In genomic region chr9:83978992-83979811, GRCh38 we compare ENCODE assay signal across 1 cellular context.
TF ChIP-seq lines count a peak whose summit lies in the region.

No MANE protein-coding gene starts in this region.

TF ChIP-seq in HepG2, 621 proteins besides CTCF, POLR2A, EP300 and RAD21 (continued from another document and continues in another):
- no peak for TF ChIP-seq BATF2 (CRISPR knock-in tag; IDR thresholded peaks at IDR 0.05)
- 0 out of 2 replicates have a peak, but pooled peaks have one; percentile 18 for TF ChIP-seq ZSCAN31 (CRISPR knock-in tag; IDR thresholded peaks at IDR 0.05; ENCODE audit: low read depth)
- TF ChIP-seq, protein P1, sequence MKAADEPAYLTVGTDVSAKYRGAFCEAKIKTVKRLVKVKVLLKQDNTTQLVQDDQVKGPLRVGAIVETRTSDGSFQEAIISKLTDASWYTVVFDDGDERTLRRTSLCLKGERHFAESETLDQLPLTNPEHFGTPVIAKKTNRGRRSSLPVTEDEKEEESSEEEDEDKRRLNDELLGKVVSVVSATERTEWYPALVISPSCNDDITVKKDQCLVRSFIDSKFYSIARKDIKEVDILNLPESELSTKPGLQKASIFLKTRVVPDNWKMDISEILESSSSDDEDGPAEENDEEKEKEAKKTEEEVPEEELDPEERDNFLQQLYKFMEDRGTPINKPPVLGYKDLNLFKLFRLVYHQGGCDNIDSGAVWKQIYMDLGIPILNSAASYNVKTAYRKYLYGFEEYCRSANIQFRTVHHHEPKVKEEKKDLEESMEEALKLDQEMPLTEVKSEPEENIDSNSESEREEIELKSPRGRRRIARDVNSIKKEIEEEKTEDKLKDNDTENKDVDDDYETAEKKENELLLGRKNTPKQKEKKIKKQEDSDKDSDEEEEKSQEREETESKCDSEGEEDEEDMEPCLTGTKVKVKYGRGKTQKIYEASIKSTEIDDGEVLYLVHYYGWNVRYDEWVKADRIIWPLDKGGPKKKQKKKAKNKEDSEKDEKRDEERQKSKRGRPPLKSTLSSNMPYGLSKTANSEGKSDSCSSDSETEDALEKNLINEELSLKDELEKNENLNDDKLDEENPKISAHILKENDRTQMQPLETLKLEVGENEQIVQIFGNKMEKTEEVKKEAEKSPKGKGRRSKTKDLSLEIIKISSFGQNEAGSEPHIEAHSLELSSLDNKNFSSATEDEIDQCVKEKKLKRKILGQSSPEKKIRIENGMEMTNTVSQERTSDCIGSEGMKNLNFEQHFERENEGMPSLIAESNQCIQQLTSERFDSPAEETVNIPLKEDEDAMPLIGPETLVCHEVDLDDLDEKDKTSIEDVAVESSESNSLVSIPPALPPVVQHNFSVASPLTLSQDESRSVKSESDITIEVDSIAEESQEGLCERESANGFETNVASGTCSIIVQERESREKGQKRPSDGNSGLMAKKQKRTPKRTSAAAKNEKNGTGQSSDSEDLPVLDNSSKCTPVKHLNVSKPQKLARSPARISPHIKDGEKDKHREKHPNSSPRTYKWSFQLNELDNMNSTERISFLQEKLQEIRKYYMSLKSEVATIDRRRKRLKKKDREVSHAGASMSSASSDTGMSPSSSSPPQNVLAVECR (CRISPR knock-in tag; IDR thresholded peaks at IDR 0.05; ENCODE audit: borderline replicate concordance) = peak; percentile 14; the same call in 1 of the 2 replicates
- TF ChIP-seq CEBPG (CRISPR knock-in tag; IDR thresholded peaks at IDR 0.05) = no peak
- TF ChIP-seq, protein P2, sequence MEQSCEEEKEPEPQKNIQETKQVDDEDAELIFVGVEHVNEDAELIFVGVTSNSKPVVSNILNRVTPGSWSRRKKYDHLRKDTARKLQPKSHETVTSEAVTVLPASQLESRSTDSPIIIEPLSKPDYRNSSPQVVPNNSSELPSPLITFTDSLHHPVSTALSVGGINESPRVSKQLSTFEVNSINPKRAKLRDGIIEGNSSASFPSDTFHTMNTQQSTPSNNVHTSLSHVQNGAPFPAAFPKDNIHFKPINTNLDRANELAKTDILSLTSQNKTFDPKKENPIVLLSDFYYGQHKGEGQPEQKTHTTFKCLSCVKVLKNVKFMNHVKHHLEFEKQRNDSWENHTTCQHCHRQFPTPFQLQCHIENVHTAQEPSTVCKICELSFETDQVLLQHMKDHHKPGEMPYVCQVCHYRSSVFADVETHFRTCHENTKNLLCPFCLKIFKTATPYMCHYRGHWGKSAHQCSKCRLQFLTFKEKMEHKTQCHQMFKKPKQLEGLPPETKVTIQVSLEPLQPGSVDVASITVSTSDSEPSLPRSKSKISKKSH (CRISPR knock-in tag; IDR thresholded peaks at IDR 0.05; ENCODE audit: borderline replicate concordance) = no peak
- no peak for TF ChIP-seq ZNF558 (CRISPR knock-in tag; IDR thresholded peaks at IDR 0.05; ENCODE audit: borderline replicate concordance)
- TF ChIP-seq, protein P3, sequence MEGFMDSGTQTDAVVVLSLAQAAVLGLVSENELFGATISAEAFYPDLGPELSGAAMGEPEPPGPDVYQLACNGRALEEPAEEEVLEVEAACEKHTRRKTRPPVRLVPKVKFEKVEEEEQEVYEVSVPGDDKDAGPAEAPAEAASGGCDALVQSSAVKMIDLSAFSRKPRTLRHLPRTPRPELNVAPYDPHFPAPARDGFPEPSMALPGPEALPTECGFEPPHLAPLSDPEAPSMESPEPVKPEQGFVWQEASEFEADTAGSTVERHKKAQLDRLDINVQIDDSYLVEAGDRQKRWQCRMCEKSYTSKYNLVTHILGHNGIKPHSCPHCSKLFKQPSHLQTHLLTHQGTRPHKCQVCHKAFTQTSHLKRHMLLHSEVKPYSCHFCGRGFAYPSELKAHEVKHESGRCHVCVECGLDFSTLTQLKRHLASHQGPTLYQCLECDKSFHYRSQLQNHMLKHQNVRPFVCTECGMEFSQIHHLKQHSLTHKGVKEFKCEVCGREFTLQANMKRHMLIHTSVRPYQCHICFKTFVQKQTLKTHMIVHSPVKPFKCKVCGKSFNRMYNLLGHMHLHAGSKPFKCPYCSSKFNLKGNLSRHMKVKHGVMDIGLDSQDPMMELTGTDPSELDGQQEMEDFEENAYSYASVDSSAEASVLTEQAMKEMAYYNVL (CRISPR knock-in tag; IDR thresholded peaks at IDR 0.05; ENCODE audit: borderline replicate concordance) = no peak
- no peak for TF ChIP-seq XBP1 (CRISPR knock-in tag; IDR thresholded peaks at IDR 0.05)
- TF ChIP-seq WIZ (CRISPR knock-in tag; IDR thresholded peaks at IDR 0.05) = no peak; the same call in 1 of the 2 replicates
- TF ChIP-seq ZNF383 (CRISPR knock-in tag; IDR thresholded peaks at IDR 0.05; ENCODE audit: borderline replicate concordance) = no peak
- no peak for TF ChIP-seq ZNF724P (CRISPR knock-in tag; IDR thresholded peaks at IDR 0.05; ENCODE audit: borderline replicate concordance)
- TF ChIP-seq ZNF160 (CRISPR knock-in tag; IDR thresholded peaks at IDR 0.05) = no peak
- no peak; the same call in 1 of the 2 replicates for TF ChIP-seq ZNF660 (CRISPR knock-in tag; IDR thresholded peaks at IDR 0.05; ENCODE audit: borderline replicate concordance, low read depth)
- TF ChIP-seq ZNF770 (CRISPR knock-in tag; IDR thresholded peaks at IDR 0.05) = no peak
- TF ChIP-seq, protein P4, sequence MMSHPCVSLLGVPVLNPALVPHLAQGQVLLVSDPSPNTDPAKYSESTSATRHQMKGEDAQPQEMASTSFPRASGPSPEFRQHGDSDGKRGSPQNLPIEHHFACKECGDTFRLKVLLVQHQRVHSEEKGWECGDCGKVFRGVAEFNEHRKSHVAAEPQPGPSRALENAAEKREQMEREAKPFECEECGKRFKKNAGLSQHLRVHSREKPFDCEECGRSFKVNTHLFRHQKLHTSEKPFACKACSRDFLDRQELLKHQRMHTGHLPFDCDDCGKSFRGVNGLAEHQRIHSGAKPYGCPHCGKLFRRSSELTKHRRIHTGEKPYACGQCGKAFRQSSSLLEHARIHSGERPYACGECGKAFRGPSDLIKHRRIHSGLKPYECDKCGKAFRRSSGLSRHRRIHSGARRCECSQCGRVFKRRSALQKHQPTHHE (CRISPR knock-in tag; IDR thresholded peaks at IDR 0.05; ENCODE audit: borderline replicate concordance) = no peak
- TF ChIP-seq ZNF841 (CRISPR knock-in tag; IDR thresholded peaks at IDR 0.05; ENCODE audit: borderline replicate concordance) = no peak
- no peak; the same call in 1 of the 2 replicates for TF ChIP-seq FOSL2 (CRISPR knock-in tag; IDR thresholded peaks at IDR 0.05)
- TF ChIP-seq KDM6A (CRISPR knock-in tag; IDR thresholded peaks at IDR 0.05; ENCODE audit: low read depth) = no peak
- TF ChIP-seq ZNF12 (CRISPR knock-in tag; IDR thresholded peaks at IDR 0.05) = 0 out of 2 replicates have a peak, but pooled peaks have one; percentile 5
- TF ChIP-seq, protein P5, sequence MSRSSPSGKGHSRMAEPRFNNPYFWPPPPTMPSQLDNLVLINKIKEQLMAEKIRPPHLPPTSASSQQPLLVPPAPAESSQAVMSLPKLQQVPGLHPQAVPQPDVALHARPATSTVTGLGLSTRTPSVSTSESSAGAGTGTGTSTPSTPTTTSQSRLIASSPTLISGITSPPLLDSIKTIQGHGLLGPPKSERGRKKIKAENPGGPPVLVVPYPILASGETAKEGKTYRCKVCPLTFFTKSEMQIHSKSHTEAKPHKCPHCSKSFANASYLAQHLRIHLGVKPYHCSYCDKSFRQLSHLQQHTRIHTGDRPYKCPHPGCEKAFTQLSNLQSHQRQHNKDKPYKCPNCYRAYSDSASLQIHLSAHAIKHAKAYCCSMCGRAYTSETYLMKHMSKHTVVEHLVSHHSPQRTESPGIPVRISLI (CRISPR knock-in tag; IDR thresholded peaks at IDR 0.05; ENCODE audit: borderline replicate concordance) = no peak
- TF ChIP-seq ZNF614 (CRISPR knock-in tag; IDR thresholded peaks at IDR 0.05; ENCODE audit: borderline replicate concordance) = no peak
- TF ChIP-seq FLYWCH1 (CRISPR knock-in tag; IDR thresholded peaks at IDR 0.05) = no peak
- no peak for TF ChIP-seq SMC3 (IDR thresholded peaks at IDR 0.05; ENCODE audit: low read length)
- TF ChIP-seq PHF21A (CRISPR knock-in tag; IDR thresholded peaks at IDR 0.05) = no peak
- TF ChIP-seq ZEB1 (IDR thresholded peaks at IDR 0.05; ENCODE audit: insufficient replicate concordance, low read depth) = no peak
- no peak for TF ChIP-seq ZNF124 (CRISPR knock-in tag; IDR thresholded peaks at IDR 0.05)
- peak; percentile 51 for TF ChIP-seq SP5 (CRISPR knock-in tag; IDR thresholded peaks at IDR 0.05; ENCODE audit: borderline replicate concordance, low read depth)
- TF ChIP-seq ZNF598 (CRISPR knock-in tag; IDR thresholded peaks at IDR 0.05; ENCODE audit: borderline replicate concordance) = no peak
- no peak for TF ChIP-seq CENPX (CRISPR knock-in tag; IDR thresholded peaks at IDR 0.05)
- TF ChIP-seq MTF2 (CRISPR knock-in tag; IDR thresholded peaks at IDR 0.05; ENCODE audit: borderline replicate concordance) = no peak
- TF ChIP-seq, protein P6, sequence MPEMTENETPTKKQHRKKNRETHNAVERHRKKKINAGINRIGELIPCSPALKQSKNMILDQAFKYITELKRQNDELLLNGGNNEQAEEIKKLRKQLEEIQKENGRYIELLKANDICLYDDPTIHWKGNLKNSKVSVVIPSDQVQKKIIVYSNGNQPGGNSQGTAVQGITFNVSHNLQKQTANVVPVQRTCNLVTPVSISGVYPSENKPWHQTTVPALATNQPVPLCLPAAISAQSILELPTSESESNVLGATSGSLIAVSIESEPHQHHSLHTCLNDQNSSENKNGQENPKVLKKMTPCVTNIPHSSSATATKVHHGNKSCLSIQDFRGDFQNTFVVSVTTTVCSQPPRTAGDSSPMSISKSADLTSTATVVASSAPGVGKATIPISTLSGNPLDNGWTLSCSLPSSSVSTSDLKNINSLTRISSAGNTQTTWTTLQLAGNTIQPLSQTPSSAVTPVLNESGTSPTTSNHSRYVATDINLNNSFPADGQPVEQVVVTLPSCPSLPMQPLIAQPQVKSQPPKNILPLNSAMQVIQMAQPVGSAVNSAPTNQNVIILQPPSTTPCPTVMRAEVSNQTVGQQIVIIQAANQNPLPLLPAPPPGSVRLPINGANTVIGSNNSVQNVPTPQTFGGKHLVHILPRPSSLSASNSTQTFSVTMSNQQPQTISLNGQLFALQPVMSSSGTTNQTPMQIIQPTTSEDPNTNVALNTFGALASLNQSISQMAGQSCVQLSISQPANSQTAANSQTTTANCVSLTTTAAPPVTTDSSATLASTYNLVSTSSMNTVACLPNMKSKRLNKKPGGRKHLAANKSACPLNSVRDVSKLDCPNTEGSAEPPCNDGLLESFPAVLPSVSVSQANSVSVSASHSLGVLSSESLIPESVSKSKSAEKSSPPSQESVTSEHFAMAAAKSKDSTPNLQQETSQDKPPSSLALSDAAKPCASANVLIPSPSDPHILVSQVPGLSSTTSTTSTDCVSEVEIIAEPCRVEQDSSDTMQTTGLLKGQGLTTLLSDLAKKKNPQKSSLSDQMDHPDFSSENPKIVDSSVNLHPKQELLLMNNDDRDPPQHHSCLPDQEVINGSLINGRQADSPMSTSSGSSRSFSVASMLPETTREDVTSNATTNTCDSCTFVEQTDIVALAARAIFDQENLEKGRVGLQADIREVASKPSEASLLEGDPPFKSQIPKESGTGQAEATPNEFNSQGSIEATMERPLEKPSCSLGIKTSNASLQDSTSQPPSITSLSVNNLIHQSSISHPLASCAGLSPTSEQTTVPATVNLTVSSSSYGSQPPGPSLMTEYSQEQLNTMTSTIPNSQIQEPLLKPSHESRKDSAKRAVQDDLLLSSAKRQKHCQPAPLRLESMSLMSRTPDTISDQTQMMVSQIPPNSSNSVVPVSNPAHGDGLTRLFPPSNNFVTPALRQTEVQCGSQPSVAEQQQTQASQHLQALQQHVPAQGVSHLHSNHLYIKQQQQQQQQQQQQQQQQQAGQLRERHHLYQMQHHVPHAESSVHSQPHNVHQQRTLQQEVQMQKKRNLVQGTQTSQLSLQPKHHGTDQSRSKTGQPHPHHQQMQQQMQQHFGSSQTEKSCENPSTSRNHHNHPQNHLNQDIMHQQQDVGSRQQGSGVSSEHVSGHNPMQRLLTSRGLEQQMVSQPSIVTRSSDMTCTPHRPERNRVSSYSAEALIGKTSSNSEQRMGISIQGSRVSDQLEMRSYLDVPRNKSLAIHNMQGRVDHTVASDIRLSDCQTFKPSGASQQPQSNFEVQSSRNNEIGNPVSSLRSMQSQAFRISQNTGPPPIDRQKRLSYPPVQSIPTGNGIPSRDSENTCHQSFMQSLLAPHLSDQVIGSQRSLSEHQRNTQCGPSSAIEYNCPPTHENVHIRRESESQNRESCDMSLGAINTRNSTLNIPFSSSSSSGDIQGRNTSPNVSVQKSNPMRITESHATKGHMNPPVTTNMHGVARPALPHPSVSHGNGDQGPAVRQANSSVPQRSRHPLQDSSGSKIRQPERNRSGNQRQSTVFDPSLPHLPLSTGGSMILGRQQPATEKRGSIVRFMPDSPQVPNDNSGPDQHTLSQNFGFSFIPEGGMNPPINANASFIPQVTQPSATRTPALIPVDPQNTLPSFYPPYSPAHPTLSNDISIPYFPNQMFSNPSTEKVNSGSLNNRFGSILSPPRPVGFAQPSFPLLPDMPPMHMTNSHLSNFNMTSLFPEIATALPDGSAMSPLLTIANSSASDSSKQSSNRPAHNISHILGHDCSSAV (CRISPR knock-in tag; IDR thresholded peaks at IDR 0.05; ENCODE audit: borderline replicate concordance) = 0 out of 2 replicates have a peak, but pooled peaks have one; percentile 40
- TF ChIP-seq NR2C2 (CRISPR knock-in tag; IDR thresholded peaks at IDR 0.05; ENCODE audit: borderline replicate concordance) = no peak; the same call in 1 of the 2 replicates
- TF ChIP-seq, protein P7, sequence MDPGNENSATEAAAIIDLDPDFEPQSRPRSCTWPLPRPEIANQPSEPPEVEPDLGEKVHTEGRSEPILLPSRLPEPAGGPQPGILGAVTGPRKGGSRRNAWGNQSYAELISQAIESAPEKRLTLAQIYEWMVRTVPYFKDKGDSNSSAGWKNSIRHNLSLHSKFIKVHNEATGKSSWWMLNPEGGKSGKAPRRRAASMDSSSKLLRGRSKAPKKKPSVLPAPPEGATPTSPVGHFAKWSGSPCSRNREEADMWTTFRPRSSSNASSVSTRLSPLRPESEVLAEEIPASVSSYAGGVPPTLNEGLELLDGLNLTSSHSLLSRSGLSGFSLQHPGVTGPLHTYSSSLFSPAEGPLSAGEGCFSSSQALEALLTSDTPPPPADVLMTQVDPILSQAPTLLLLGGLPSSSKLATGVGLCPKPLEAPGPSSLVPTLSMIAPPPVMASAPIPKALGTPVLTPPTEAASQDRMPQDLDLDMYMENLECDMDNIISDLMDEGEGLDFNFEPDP (CRISPR knock-in tag; conservative IDR thresholded peaks at IDR 0.05) = no peak
- TF ChIP-seq SIX1 (CRISPR knock-in tag; IDR thresholded peaks at IDR 0.05; ENCODE audit: borderline replicate concordance) = no peak
